Comparison of ENCODE assay signal across 25 cellular contexts in genomic region chr4:31949045-31949444, GRCh38.
"Had no signal": no experiment of that assay in that cellular context is flagged by ENCODE, and none has a peak within 500 bp of the region (broad histone marks: within the 10 kb centered on the region; RNA-seq: fewer than 3 reads in every experiment).

No MANE protein-coding gene starts in this region.

- ATAC-seq: natural killer cell treated with Interleukin-12 subunit alpha and Interleukin-12 subunit beta and Interleukin-15 and Interleukin-18, amount 100 ng/mL, for 72 hours; psoas muscle; right cardiac atrium; right lobe of liver; stimulated activated effector memory CD8-positive, alpha-beta T cell treated with anti-CD3 and anti-CD28 coated beads, Interleukin-12 subunit alpha, Interleukin-12 subunit beta, amount 100 ng/mL, for 72 hours; stimulated activated naive B cell treated with anti-CD40 and anti-IgM and Interleukin-4, amounts not matched to agents 10 μg/mL and 1 μg/mL and 100 μg/mL, for 72 hours had no signal

- H3K27me3 ChIP-seq: neutrophil, ovary, right lobe of liver, sigmoid colon, stomach, thyroid gland, tibial nerve, upper lobe of left lung, vagina had no signal

- H3K4me3 ChIP-seq: ovary, psoas muscle, right lobe of liver, sigmoid colon, stomach, thoracic aorta, thyroid gland, tibial nerve, upper lobe of left lung, vagina had no signal

- H3K27ac ChIP-seq: neutrophil, ovary, parathyroid adenoma, psoas muscle, right lobe of liver, sigmoid colon, stomach, thoracic aorta, thyroid gland, tibial nerve, upper lobe of left lung, vagina had no signal

- DNase-seq: nephron progenitor cell; nucleus accumbens; ovary; posterior cingulate gyrus; psoas muscle; right cardiac atrium; right lobe of liver; sigmoid colon; small intestine; stimulated activated CD4-positive, alpha-beta T cell treated with anti-CD3 and anti-CD28 coated beads, Interleukin-15, amount 100 ng/mL, for 24 hours; stimulated activated CD4-positive, alpha-beta T cell treated with anti-CD3 and anti-CD28 coated beads, Interleukin-2, amount 100 ng/mL, for 24 hours; stimulated activated CD4-positive, alpha-beta T cell treated with anti-CD3 and anti-CD28 coated beads, Interleukin-2, amount 100 ng/mL, for 48 hours; stimulated activated CD4-positive, alpha-beta T cell treated with anti-CD3 and anti-CD28 coated beads, Interleukin-4, amount 100 ng/mL, for 24 hours; stimulated activated naive B cell treated with anti-CD40 and anti-IgM and Interleukin-4, amounts not matched to agents 10 μg/mL and 1 μg/mL and 100 μg/mL, for 72 hours; stimulated activated naive CD4-positive, alpha-beta T cell treated with Interleukin-2 at 50 U/mL for 16 hours; stomach; thyroid gland; upper lobe of left lung had no signal

- H3K36me3 ChIP-seq: neutrophil, ovary, right lobe of liver, sigmoid colon, stomach, thoracic aorta, thyroid gland, tibial nerve, upper lobe of left lung, vagina had no signal
